Comparison of ENCODE assay signal across 15 cellular contexts in genomic region chr9:81665514-81665838, GRCh38. TPM values are rescaled to one million over a fixed set of nuclear protein-coding genes. Genes with fewer than 3 reads are reported as not detected.
DNase-seq lines count a peak whose midpoint lies in the region; ATAC-seq and TF ChIP-seq lines count a peak whose summit lies in the region.
"Had no signal": no experiment of that assay in that cellular context is flagged by ENCODE, and none has a peak within 500 bp of the region (broad histone marks: within the 10 kb centered on the region; RNA-seq: fewer than 3 reads in every experiment).

No MANE protein-coding gene starts in this region.

- in situ Hi-C loops in mammary epithelial cell (cut with MboI; ENCODE audit: low sequenced_read_pairs in 2 of 2) = no loop called here

- H3K4me2 ChIP-seq in mammary epithelial cell (ENCODE audit: insufficient read depth, low read depth, low read length) (no peak overlapping the region), PC-3 (ENCODE audit: low read length) (no peak overlapping the region)

- TF ChIP-seq CTCF in mammary epithelial cell (conservative IDR thresholded peaks at IDR 0.05 in 1 of 2, IDR thresholded peaks at IDR 0.05 in 1 of 2; ENCODE audit: extremely low read depth in 1 of 2, insufficient read depth in 1 of 2, low read depth in 1 of 2, low read length in 2 of 2) = no peak
- TF ChIP-seq CTCF in breast epithelium (IDR thresholded peaks at IDR 0.05) = no peak
- TF ChIP-seq CTCF in PC-3 (conservative IDR thresholded peaks at IDR 0.05; ENCODE audit: low read depth, low read length) = no peak
- TF ChIP-seq CTCF in left lung (IDR thresholded peaks at IDR 0.05) = no peak
- TF ChIP-seq CTCF in thyroid gland (IDR thresholded peaks at IDR 0.05) = no peak

- H3K27ac ChIP-seq in mammary epithelial cell (ENCODE audit: insufficient read depth, low read depth, low read length) = peak overlapping the region; percentile 50
- H3K27ac ChIP-seq in breast epithelium = no peak overlapping the region
- H3K27ac ChIP-seq in PC-3 (ENCODE audit: low read length) = 0 out of 2 replicates have a peak overlapping the region, but pooled peaks have one; percentile 30
- no peak overlapping the region for H3K27ac ChIP-seq in left lung
- peak overlapping the region; percentile 29 to 69 (median 39) for H3K27ac ChIP-seq in thyroid gland
- H3K27ac ChIP-seq: prostate gland, tibial artery had no signal

- ATAC-seq in PC-3 = no peak
- peak; percentile 47 for ATAC-seq in left lung

- POLR2A ChIA-PET in PC-3 (lab: Charles Lee; ENCODE audit: unreplicated experiment) = interaction anchor here (0.7 kb wide), 2 partner anchors 14 to 15 kb away, joined by 4 to 6 read pairs; no protein-coding TSS in a partner anchor

- dilution Hi-C loops in mammary epithelial cell (cut with HindIII; ENCODE audit: low sequenced_read_pairs) = no loop called here

- CTCF ChIA-PET in mammary epithelial cell (lab: Charles Lee; ENCODE audit: low non-redundant PET) = no interaction called here
- CTCF ChIA-PET in PC-3 (lab: Charles Lee) = no interaction called here

- H3K4me1 ChIP-seq in mammary epithelial cell (ENCODE audit: insufficient read depth, low read length) (peaks cover 5% of the 10 kb centered on the region), breast epithelium (no peaks in the 10 kb centered on the region), PC-3 (ENCODE audit: insufficient read depth, low read length) (peaks cover 4% of the 10 kb centered on the region), left lung (peaks cover 4 to 13% of the 10 kb centered on the region in 2 donors), thyroid gland (peaks cover 22 to 31% of the 10 kb centered on the region in 2 donors)
- H3K4me1 ChIP-seq: prostate gland had no signal

- H3K4me3 ChIP-seq in mammary epithelial cell (replicated peaks in 1 of 3; ENCODE audit: insufficient read depth in 1 of 3, low read depth in 2 of 3, low read length in 3 of 3) (no peak overlapping the region), breast epithelium (no peak overlapping the region), PC-3 (ENCODE audit: low read length) (no peak overlapping the region), left lung (no peak overlapping the region), thyroid gland (replicated peaks in 1 of 3) (no peak overlapping the region)
- H3K4me3 ChIP-seq: prostate gland, tibial artery had no signal

- H3K9me3 ChIP-seq in mammary epithelial cell (replicated peaks; ENCODE audit: insufficient read depth, low read length) = no peaks in the 10 kb centered on the region
- no peaks in the 10 kb centered on the region for H3K9me3 ChIP-seq in breast epithelium
- no peaks in the 10 kb centered on the region for H3K9me3 ChIP-seq in PC-3 (ENCODE audit: low read length)
- no peaks in the 10 kb centered on the region for H3K9me3 ChIP-seq in left lung
- no peaks in the 10 kb centered on the region for H3K9me3 ChIP-seq in thyroid gland
- H3K9me3 ChIP-seq: prostate gland, tibial artery had no signal

- H4K20me1 ChIP-seq in mammary epithelial cell (ENCODE audit: insufficient read depth, low read length) (no peaks in the 10 kb centered on the region), PC-3 (ENCODE audit: low read length) (no peaks in the 10 kb centered on the region; the same call in 1 of the 2 replicates)

- H3K9ac ChIP-seq in mammary epithelial cell (ENCODE audit: insufficient read depth, low read length) = no peak overlapping the region
- H3K9ac ChIP-seq in PC-3 (ENCODE audit: low read length) = no peak overlapping the region

- H3K79me2 ChIP-seq in mammary epithelial cell (ENCODE audit: insufficient read depth, low read length) (peaks cover 46% of the 10 kb centered on the region), PC-3 (ENCODE audit: low read length) (peaks cover 91% of the 10 kb centered on the region)

- H3K36me3 ChIP-seq in mammary epithelial cell (ENCODE audit: insufficient read depth, low read length) = peaks cover 1% of the 10 kb centered on the region
- H3K36me3 ChIP-seq in breast epithelium = no peaks in the 10 kb centered on the region
- peaks cover 20% of the 10 kb centered on the region for H3K36me3 ChIP-seq in PC-3 (ENCODE audit: low read depth, low read length)
- peaks cover 0 to 3% of the 10 kb centered on the region in 2 donors for H3K36me3 ChIP-seq in left lung
- H3K36me3 ChIP-seq in thyroid gland = no peaks in the 10 kb centered on the region
- H3K36me3 ChIP-seq: prostate gland had no signal

- H2AFZ ChIP-seq in mammary epithelial cell (ENCODE audit: low read depth, low read length) = no peak overlapping the region
- H2AFZ ChIP-seq in PC-3 (ENCODE audit: low read length) = no peak overlapping the region

- DNase-seq in mammary epithelial cell (no peak), breast epithelium (ENCODE audit: low spot score in 2 of 2) (no peak), PC-3 (no peak), left lung (no peak), thyroid gland (no peak), medulla oblongata (ENCODE audit: extremely low spot score) (no peak)
- no peak for DNase-seq in activated naive CD4-positive, alpha-beta T cell treated with anti-CD3 and anti-CD28 coated beads, Interleukin-2, amount 50 U/mL, for 16 hours
- DNase-seq in stimulated activated CD4-positive, alpha-beta T cell treated with anti-CD3 and anti-CD28 coated beads, Interleukin-1b, Interleukin-23, amount 100 ng/mL, for 48 hours = no peak
- DNase-seq: activated CD4-positive, alpha-beta T cell treated with anti-CD3 and anti-CD28 coated beads, Interleukin-2, amount 50 U/mL, for 4 hours; activated naive CD4-positive, alpha-beta T cell; left cardiac atrium; MM.1S; T-helper 1 cell; tibial artery had no signal

- H3K27me3 ChIP-seq in mammary epithelial cell (ENCODE audit: insufficient read depth, low read length) = no peaks in the 10 kb centered on the region
- no peaks in the 10 kb centered on the region for H3K27me3 ChIP-seq in breast epithelium
- no peaks in the 10 kb centered on the region for H3K27me3 ChIP-seq in PC-3 (ENCODE audit: low read length)
- no peaks in the 10 kb centered on the region for H3K27me3 ChIP-seq in left lung
- H3K27me3 ChIP-seq in thyroid gland = no peaks in the 10 kb centered on the region
- H3K27me3 ChIP-seq: tibial artery had no signal

- no peaks in the 10 kb centered on the region for H3K9me2 ChIP-seq in PC-3 (replicated peaks; ENCODE audit: low read length)

- BruUV-seq in mammary epithelial cell (replicated peaks; lab: Mats Ljungman, UMichigan) (no TSS peak), PC-3 (replicated peaks; lab: Mats Ljungman, UMichigan) (no TSS peak)

- H3F3A ChIP-seq in PC-3 (ENCODE audit: low read length, unreplicated experiment) = no peaks in the 10 kb centered on the region

- WGBS in mammary epithelial cell (ENCODE audit: low coverage, missing lambda C conversion rate) = 97% methylated on average over 4 of the region's 5 CpGs
- 9 to 14% methylated on average over 5 of the region's 5 CpGs for WGBS in thyroid gland, 2 donors

- intact Hi-C loops in mammary epithelial cell (cut with micrococcal nuclease) = no loop called here
- intact Hi-C loops in breast epithelium (cut with DNase I; ENCODE audit: low total_unique reads) = no loop called here
- intact Hi-C loops in PC-3 (cut with micrococcal nuclease) = no loop called here
- intact Hi-C loops in left lung (cut with DNase I) = no loop called here
- intact Hi-C loops in thyroid gland (cut with DNase I) = no loop called here

- TF ChIP-seq POLR2A in breast epithelium (IDR thresholded peaks at IDR 0.05) (no peak), thyroid gland (IDR thresholded peaks at IDR 0.05) (no peak)

RNA-seq across cellular contexts. Expression of gene TLE1, which starts 23.9 kb away (rescaled TPM):
- total RNA-seq in mammary epithelial cell (10 to 100 TPM; 13.6 to 21.7 TPM), breast epithelium (10 to 100 TPM; 41.1 to 52.1 (median 47.4) TPM), PC-3 (2014; rRNA removed) (49.0 and 55.6 TPM in 2 replicates), left lung (10 to 100 TPM; 15.1 to 29.2 TPM), thyroid gland (10 to 100 TPM; 40.7 to 91.1 (median 58.4) TPM)
- polyA plus RNA-seq in mammary epithelial cell = 18.3 TPM
- polyA minus RNA-seq in mammary epithelial cell = 20.7 TPM

Comparison
In these comparisons a context has a peak if more than half of its experiments do, and no peak if none do; other contexts are left out.
1. H3K27ac ChIP-seq: peak in mammary epithelial cell (single experiment), PC-3 (single experiment) and thyroid gland (3 of 3); none in breast epithelium (0 of 2) and left lung (0 of 2).